ENCODE assay signal across 1 cellular context in the genomic region with DNA sequence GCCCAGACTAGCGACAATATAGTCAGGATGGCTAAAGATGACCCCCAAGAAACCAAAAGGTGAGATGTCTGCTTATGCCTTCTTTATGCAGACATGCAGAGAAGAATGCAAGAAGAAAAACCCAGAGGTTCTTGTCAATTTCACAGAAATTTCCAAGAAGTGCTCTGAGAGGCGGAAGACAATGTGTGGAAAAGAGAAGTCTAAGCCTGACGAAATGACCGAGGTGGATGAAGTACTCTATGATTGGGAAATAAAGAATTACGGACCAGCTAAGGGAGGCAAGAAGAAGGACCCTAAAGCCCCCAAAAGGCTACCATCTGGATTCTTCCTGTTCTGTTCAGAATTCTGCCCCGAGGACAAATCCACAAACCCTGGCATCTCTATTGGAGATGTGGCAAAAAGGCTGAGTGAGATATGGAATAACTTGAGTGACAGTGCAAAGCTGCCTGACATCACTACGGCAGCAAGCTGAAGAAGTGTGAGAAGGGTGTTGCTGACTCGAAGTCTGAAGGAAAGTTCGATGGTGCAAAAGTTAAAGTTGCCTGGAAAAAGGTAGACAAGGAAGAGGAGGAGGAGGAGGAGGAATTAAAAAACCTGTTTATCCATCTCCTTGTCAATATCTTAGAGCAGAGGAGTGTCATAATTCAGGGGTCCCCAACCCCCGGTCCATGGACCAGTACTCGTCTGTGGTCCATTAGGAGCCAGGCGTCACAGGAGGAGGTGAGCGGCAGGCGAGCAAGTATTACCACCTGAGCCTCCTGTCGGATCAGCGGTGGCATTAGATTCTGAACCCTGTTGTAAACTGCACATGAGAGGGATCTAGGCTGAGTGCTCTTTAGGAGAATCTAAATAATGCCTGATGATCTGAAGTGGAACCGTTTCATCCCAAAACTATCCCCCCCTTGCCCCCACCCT.
A peak's percentile ranks its signal among the peaks of the same experiment; 100 is the strongest.
TF ChIP-seq lines count a peak whose summit lies in the region.

No MANE protein-coding gene starts in this region.

TF ChIP-seq in K562, 482 proteins besides CTCF, POLR2A, EP300 and RAD21 (continued from another document):
- TF ChIP-seq, protein P1, sequence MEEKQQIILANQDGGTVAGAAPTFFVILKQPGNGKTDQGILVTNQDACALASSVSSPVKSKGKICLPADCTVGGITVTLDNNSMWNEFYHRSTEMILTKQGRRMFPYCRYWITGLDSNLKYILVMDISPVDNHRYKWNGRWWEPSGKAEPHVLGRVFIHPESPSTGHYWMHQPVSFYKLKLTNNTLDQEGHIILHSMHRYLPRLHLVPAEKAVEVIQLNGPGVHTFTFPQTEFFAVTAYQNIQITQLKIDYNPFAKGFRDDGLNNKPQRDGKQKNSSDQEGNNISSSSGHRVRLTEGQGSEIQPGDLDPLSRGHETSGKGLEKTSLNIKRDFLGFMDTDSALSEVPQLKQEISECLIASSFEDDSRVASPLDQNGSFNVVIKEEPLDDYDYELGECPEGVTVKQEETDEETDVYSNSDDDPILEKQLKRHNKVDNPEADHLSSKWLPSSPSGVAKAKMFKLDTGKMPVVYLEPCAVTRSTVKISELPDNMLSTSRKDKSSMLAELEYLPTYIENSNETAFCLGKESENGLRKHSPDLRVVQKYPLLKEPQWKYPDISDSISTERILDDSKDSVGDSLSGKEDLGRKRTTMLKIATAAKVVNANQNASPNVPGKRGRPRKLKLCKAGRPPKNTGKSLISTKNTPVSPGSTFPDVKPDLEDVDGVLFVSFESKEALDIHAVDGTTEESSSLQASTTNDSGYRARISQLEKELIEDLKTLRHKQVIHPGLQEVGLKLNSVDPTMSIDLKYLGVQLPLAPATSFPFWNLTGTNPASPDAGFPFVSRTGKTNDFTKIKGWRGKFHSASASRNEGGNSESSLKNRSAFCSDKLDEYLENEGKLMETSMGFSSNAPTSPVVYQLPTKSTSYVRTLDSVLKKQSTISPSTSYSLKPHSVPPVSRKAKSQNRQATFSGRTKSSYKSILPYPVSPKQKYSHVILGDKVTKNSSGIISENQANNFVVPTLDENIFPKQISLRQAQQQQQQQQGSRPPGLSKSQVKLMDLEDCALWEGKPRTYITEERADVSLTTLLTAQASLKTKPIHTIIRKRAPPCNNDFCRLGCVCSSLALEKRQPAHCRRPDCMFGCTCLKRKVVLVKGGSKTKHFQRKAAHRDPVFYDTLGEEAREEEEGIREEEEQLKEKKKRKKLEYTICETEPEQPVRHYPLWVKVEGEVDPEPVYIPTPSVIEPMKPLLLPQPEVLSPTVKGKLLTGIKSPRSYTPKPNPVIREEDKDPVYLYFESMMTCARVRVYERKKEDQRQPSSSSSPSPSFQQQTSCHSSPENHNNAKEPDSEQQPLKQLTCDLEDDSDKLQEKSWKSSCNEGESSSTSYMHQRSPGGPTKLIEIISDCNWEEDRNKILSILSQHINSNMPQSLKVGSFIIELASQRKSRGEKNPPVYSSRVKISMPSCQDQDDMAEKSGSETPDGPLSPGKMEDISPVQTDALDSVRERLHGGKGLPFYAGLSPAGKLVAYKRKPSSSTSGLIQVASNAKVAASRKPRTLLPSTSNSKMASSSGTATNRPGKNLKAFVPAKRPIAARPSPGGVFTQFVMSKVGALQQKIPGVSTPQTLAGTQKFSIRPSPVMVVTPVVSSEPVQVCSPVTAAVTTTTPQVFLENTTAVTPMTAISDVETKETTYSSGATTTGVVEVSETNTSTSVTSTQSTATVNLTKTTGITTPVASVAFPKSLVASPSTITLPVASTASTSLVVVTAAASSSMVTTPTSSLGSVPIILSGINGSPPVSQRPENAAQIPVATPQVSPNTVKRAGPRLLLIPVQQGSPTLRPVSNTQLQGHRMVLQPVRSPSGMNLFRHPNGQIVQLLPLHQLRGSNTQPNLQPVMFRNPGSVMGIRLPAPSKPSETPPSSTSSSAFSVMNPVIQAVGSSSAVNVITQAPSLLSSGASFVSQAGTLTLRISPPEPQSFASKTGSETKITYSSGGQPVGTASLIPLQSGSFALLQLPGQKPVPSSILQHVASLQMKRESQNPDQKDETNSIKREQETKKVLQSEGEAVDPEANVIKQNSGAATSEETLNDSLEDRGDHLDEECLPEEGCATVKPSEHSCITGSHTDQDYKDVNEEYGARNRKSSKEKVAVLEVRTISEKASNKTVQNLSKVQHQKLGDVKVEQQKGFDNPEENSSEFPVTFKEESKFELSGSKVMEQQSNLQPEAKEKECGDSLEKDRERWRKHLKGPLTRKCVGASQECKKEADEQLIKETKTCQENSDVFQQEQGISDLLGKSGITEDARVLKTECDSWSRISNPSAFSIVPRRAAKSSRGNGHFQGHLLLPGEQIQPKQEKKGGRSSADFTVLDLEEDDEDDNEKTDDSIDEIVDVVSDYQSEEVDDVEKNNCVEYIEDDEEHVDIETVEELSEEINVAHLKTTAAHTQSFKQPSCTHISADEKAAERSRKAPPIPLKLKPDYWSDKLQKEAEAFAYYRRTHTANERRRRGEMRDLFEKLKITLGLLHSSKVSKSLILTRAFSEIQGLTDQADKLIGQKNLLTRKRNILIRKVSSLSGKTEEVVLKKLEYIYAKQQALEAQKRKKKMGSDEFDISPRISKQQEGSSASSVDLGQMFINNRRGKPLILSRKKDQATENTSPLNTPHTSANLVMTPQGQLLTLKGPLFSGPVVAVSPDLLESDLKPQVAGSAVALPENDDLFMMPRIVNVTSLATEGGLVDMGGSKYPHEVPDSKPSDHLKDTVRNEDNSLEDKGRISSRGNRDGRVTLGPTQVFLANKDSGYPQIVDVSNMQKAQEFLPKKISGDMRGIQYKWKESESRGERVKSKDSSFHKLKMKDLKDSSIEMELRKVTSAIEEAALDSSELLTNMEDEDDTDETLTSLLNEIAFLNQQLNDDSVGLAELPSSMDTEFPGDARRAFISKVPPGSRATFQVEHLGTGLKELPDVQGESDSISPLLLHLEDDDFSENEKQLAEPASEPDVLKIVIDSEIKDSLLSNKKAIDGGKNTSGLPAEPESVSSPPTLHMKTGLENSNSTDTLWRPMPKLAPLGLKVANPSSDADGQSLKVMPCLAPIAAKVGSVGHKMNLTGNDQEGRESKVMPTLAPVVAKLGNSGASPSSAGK (IDR thresholded peaks at IDR 0.05): peak; percentile 20; the same call in 1 of the 2 replicates
- TF ChIP-seq, protein P2, sequence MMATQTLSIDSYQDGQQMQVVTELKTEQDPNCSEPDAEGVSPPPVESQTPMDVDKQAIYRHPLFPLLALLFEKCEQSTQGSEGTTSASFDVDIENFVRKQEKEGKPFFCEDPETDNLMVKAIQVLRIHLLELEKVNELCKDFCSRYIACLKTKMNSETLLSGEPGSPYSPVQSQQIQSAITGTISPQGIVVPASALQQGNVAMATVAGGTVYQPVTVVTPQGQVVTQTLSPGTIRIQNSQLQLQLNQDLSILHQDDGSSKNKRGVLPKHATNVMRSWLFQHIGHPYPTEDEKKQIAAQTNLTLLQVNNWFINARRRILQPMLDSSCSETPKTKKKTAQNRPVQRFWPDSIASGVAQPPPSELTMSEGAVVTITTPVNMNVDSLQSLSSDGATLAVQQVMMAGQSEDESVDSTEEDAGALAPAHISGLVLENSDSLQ (IDR thresholded peaks at IDR 0.05): peak; percentile 96
- TF ChIP-seq L3MBTL2 (IDR thresholded peaks at IDR 0.05) (peak; percentile 59), MEF2A (IDR thresholded peaks at IDR 0.05; ENCODE audit: control insufficient read depth, low read depth, low read length) (no peak), CBX2 (IDR thresholded peaks at IDR 0.05; ENCODE audit: insufficient read depth, low read length, poor library complexity, severe bottlenecking) (no peak), CEBPB (tag; IDR thresholded peaks at IDR 0.05) (peak; percentile 11; the same call in 1 of the 2 replicates), MEIS2 (IDR thresholded peaks at IDR 0.05; ENCODE audit: partially characterized antibody) (peak; percentile 24)
- TF ChIP-seq, protein P3, sequence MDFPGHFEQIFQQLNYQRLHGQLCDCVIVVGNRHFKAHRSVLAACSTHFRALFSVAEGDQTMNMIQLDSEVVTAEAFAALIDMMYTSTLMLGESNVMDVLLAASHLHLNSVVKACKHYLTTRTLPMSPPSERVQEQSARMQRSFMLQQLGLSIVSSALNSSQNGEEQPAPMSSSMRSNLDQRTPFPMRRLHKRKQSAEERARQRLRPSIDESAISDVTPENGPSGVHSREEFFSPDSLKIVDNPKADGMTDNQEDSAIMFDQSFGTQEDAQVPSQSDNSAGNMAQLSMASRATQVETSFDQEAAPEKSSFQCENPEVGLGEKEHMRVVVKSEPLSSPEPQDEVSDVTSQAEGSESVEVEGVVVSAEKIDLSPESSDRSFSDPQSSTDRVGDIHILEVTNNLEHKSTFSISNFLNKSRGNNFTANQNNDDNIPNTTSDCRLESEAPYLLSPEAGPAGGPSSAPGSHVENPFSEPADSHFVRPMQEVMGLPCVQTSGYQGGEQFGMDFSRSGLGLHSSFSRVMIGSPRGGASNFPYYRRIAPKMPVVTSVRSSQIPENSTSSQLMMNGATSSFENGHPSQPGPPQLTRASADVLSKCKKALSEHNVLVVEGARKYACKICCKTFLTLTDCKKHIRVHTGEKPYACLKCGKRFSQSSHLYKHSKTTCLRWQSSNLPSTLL (IDR thresholded peaks at IDR 0.05): no peak
- TF ChIP-seq, protein P4, sequence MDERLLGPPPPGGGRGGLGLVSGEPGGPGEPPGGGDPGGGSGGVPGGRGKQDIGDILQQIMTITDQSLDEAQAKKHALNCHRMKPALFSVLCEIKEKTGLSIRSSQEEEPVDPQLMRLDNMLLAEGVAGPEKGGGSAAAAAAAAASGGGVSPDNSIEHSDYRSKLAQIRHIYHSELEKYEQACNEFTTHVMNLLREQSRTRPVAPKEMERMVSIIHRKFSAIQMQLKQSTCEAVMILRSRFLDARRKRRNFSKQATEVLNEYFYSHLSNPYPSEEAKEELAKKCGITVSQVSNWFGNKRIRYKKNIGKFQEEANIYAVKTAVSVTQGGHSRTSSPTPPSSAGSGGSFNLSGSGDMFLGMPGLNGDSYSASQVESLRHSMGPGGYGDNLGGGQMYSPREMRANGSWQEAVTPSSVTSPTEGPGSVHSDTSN (CRISPR knock-in tag; IDR thresholded peaks at IDR 0.05; ENCODE audit: low read depth): peak; percentile 45
- TF ChIP-seq, protein P4 (tag; conservative IDR thresholded peaks at IDR 0.05; ENCODE audit: low read depth): peak; percentile 59
